Comparison of ENCODE assay signal across 8 cellular contexts in the genomic region with DNA sequence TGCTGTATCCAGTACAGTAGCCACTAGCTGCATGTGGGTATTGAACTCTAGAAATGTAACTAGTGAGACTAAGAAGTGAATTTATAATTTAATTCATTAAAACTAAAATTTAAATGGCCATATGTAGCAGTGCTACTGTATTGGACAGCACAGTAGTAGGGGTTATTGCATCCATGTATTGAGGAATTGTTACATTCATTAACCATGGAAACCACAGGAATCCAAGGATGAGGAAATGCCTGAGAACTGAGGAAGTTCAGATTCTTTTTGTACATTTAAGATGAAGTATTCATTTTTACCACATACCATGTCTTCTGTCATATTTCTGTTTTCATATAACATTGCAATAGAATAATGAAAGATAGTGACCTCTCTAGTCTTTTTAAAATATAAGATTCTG. TPM values are rescaled to one million over a fixed set of nuclear protein-coding genes. Genes with fewer than 3 reads are reported as not detected.
DNase-seq lines count a peak whose midpoint lies in the region; ATAC-seq and TF ChIP-seq lines count a peak whose summit lies in the region.

No MANE protein-coding gene starts in this region.

- no peak for TF ChIP-seq RAD21 in liver (IDR thresholded peaks at IDR 0.05)

- H3K4me3 ChIP-seq in BLaER1 (peak overlapping the region; percentile 89), HUES6 (ENCODE audit: low read depth, low read length) (peak overlapping the region; percentile 91), adipocyte (ENCODE audit: low read length) (peak overlapping the region; percentile 100), liver (ENCODE audit: low read depth in 1 of 3, low read length in 3 of 3) (peak overlapping the region in 1 of 3 donors; percentile 18)

- H3K27ac ChIP-seq in BLaER1 (no peak overlapping the region), HUES6 (ENCODE audit: low read depth, low read length) (no peak overlapping the region), liver (ENCODE audit: low read depth in 1 of 2, low read length in 2 of 2) (no peak overlapping the region)

- H3K36me3 ChIP-seq in BLaER1 = peaks cover 47% of the 10 kb centered on the region
- peaks cover 48% of the 10 kb centered on the region for H3K36me3 ChIP-seq in HUES6 (ENCODE audit: control insufficient read depth, insufficient read depth, low read length)
- peaks cover 7% of the 10 kb centered on the region for H3K36me3 ChIP-seq in adipocyte (ENCODE audit: control insufficient read depth, insufficient read depth, low read length, severe bottlenecking)
- peaks cover 0 to 5% (median 2%) of the 10 kb centered on the region in 4 donors for H3K36me3 ChIP-seq in liver (ENCODE audit: control insufficient read depth in 4 of 4, insufficient read depth in 3 of 4, low read depth in 1 of 4, low read length in 3 of 4)

- H3K27me3 ChIP-seq in BLaER1 = no peaks in the 10 kb centered on the region
- H3K27me3 ChIP-seq in HUES6 (ENCODE audit: control insufficient read depth, insufficient read depth, low read length) = no peaks in the 10 kb centered on the region
- H3K27me3 ChIP-seq in adipocyte (replicated peaks; ENCODE audit: control insufficient read depth, insufficient read depth, low read length) = no peaks in the 10 kb centered on the region
- no peaks in the 10 kb centered on the region for H3K27me3 ChIP-seq in liver (ENCODE audit: control insufficient read depth in 4 of 4, insufficient read depth in 4 of 4, low read length in 3 of 4)

- H4K20me1 ChIP-seq in BLaER1 = peaks cover 72% of the 10 kb centered on the region

- H3K4me1 ChIP-seq in BLaER1 (peaks cover 27% of the 10 kb centered on the region), HUES6 (ENCODE audit: control insufficient read depth, insufficient read depth, low read length) (no peaks in the 10 kb centered on the region), adipocyte (ENCODE audit: control insufficient read depth, insufficient read depth, low read length) (peaks cover 25% of the 10 kb centered on the region), liver (ENCODE audit: control insufficient read depth in 4 of 4, insufficient read depth in 4 of 4, low read length in 3 of 4) (peaks cover 0 to 24% (median 22%) of the 10 kb centered on the region in 4 donors)

- peaks cover 42% of the 10 kb centered on the region for H3K9me3 ChIP-seq in BLaER1
- peaks cover 7% of the 10 kb centered on the region for H3K9me3 ChIP-seq in HUES6 (ENCODE audit: control insufficient read depth, insufficient read depth, low read depth, low read length)
- no peaks in the 10 kb centered on the region for H3K9me3 ChIP-seq in adipocyte (ENCODE audit: control insufficient read depth, low read length)
- H3K9me3 ChIP-seq in liver (ENCODE audit: control insufficient read depth in 4 of 4, low read length in 3 of 4) = no peaks in the 10 kb centered on the region

- no peak for ATAC-seq in HG03520 (IDR thresholded peaks at IDR 0.05; ENCODE audit: unreplicated experiment)

- H3K9ac ChIP-seq in BLaER1 (peak overlapping the region; percentile 98; the same call in 1 of the 2 replicates), HUES6 (ENCODE audit: low read length) (no peak overlapping the region), adipocyte (ENCODE audit: low read length) (peak overlapping the region; percentile 37), liver (ENCODE audit: low read depth in 1 of 2, low read length in 2 of 2) (peak overlapping the region; percentile 26 to 65)

- peak; percentile 86 for DNase-seq in adipocyte (ENCODE audit: low read depth)
- DNase-seq in SW480 (ENCODE audit: low spot score) = no peak
- no peak for DNase-seq in HuH-7.5 (ENCODE audit: low spot score)
- DNase-seq in LoVo (ENCODE audit: low spot score) = no peak

- H3K4me2 ChIP-seq in BLaER1 = peak overlapping the region; percentile 74

- no peak for TF ChIP-seq CTCF in liver (IDR thresholded peaks at IDR 0.05; ENCODE audit: low read depth, low read length, missing input control)

TF ChIP-seq in liver, 16 proteins besides CTCF, POLR2A, EP300 and RAD21:
- TF ChIP-seq REST (IDR thresholded peaks at IDR 0.05) (peak; percentile 52), HNF4G (IDR thresholded peaks at IDR 0.05) (no peak)

RNA-seq across cellular contexts. Expression of gene MTF2, which starts 2.6 kb away (rescaled TPM):
- total RNA-seq in liver = 10 to 100 TPM; 14.9 to 17.8 TPM
- polyA plus RNA-seq in liver = 10 to 100 TPM in 1 of 2 donors, 1 to 10 TPM in 1; 3.2 to 10.3 TPM
